Comparison of ENCODE assay signal across 1 cellular context in genomic region chr20:19938421-19938787, GRCh38.
TF ChIP-seq lines count a peak whose summit lies in the region.

No MANE protein-coding gene starts in this region.

TF ChIP-seq in endothelial cell of umbilical vein, 7 proteins besides CTCF, POLR2A, EP300 and RAD21:
- TF ChIP-seq MYC (IDR thresholded peaks at IDR 0.05; ENCODE audit: low read depth, low read length) (no peak), JUN (IDR thresholded peaks at IDR 0.05; ENCODE audit: borderline replicate concordance, insufficient read depth, insufficient read length, low read depth) (no peak), GATA2 (IDR thresholded peaks at IDR 0.05; ENCODE audit: insufficient read depth, insufficient read length, low read depth, low read length) (no peak), FOS (IDR thresholded peaks at IDR 0.05; ENCODE audit: borderline replicate concordance, insufficient read depth, low read length) (no peak), MAX (IDR thresholded peaks at IDR 0.05; ENCODE audit: insufficient read depth, insufficient read length) (no peak)
